ENCODE assay signal across 8 cellular contexts in genomic region chr22:29072979-29073617, GRCh38. TPM values are rescaled to one million over a fixed set of nuclear protein-coding genes. Genes with fewer than 3 reads are reported as not detected.
A peak's percentile ranks its signal among the peaks of the same experiment; 100 is the strongest.
DNase-seq lines count a peak whose midpoint lies in the region; ATAC-seq and TF ChIP-seq lines count a peak whose summit lies in the region.

KREMEN1 (plus strand) TSS chr22:29073035; CDS start chr22:29073131, 96 bp downstream.

- no peak for TF ChIP-seq CTCF in MCF 10A (IDR thresholded peaks at IDR 0.05; ENCODE audit: unreplicated experiment)
- TF ChIP-seq CTCF in right lobe of liver (IDR thresholded peaks at IDR 0.05): no peak
- no peak for TF ChIP-seq CTCF in GM10248 (IDR thresholded peaks at IDR 0.05; ENCODE audit: control extremely low read depth, extremely low read depth, low read depth, missing control alignments)

- no peaks in the 10 kb centered on the region for H3K9me3 Mint-ChIP-seq in stimulated activated naive CD8-positive, alpha-beta T cell treated with anti-CD3 and anti-CD28 coated beads, Interleukin-15, Interleukin-2, amounts not matched to agents 100 ng/mL and 50 ng/mL, for 24 hours
- H3K9me3 Mint-ChIP-seq in MCF 10A (ENCODE audit: unreplicated experiment): no peaks in the 10 kb centered on the region

- intact Hi-C loops in MCF 10A (cut with micrococcal nuclease): loop anchor here (10.0 kb wide), 1 partner anchor 82 kb away; no protein-coding TSS in a partner anchor
- intact Hi-C loops in right lobe of liver (cut with DNase I): no loop called here

- no peaks in the 10 kb centered on the region for H3K36me3 ChIP-seq in right lobe of liver
- H3K36me3 ChIP-seq in thymus (ENCODE audit: control insufficient read depth, insufficient read depth): no peaks in the 10 kb centered on the region

- no peaks in the 10 kb centered on the region for H3K27me3 ChIP-seq in right lobe of liver
- H3K27me3 ChIP-seq in thymus (ENCODE audit: control insufficient read depth, insufficient read depth): peaks cover 9% of the 10 kb centered on the region

- no peaks in the 10 kb centered on the region for H3K9me3 ChIP-seq in right lobe of liver
- H3K9me3 ChIP-seq in thymus (ENCODE audit: control insufficient read depth): no peaks in the 10 kb centered on the region

- POLR2A ChIA-PET in MCF 10A (lab: Yijun Ruan, JAX) (interaction anchor here (0.7 to 1.3 kb wide), 4 partner anchors 10 to 273 kb away, joined by 3 read pairs; no protein-coding TSS in a partner anchor), GM10248 (lab: Yijun Ruan, JAX) (no interaction called here)

- H3K36me3 Mint-ChIP-seq in stimulated activated naive CD8-positive, alpha-beta T cell treated with anti-CD3 and anti-CD28 coated beads, Interleukin-15, Interleukin-2, amounts not matched to agents 100 ng/mL and 50 ng/mL, for 24 hours (ENCODE audit: low read depth): no peaks in the 10 kb centered on the region
- H3K36me3 Mint-ChIP-seq in MCF 10A (ENCODE audit: insufficient read depth, unreplicated experiment): no peaks in the 10 kb centered on the region

- H3K27me3 Mint-ChIP-seq in stimulated activated naive CD8-positive, alpha-beta T cell treated with anti-CD3 and anti-CD28 coated beads, Interleukin-15, Interleukin-2, amounts not matched to agents 100 ng/mL and 50 ng/mL, for 24 hours: peaks cover 69% of the 10 kb centered on the region
- H3K27me3 Mint-ChIP-seq in MCF 10A (ENCODE audit: insufficient read depth, unreplicated experiment): no peaks in the 10 kb centered on the region

- CTCF ChIA-PET in MCF 10A (lab: Yijun Ruan, JAX) (interaction anchor here (0.6 to 1.2 kb wide), 2 partner anchors 265 to 490 kb away, joined by 3 to 4 read pairs; no protein-coding TSS in a partner anchor), GM10248 (lab: Yijun Ruan, JAX) (interaction anchor here (1.0 to 1.2 kb wide), 2 partner anchors 33 to 173 kb away, joined by 3 read pairs; no protein-coding TSS in a partner anchor)

- H3K4me1 ChIP-seq in right lobe of liver (peaks cover 0 to 24% (median 4%) of the 10 kb centered on the region in 4 donors), thymus (ENCODE audit: control insufficient read depth, insufficient read depth, low read length) (peaks cover 40% of the 10 kb centered on the region)

- no peak for ATAC-seq in stimulated activated naive CD8-positive, alpha-beta T cell treated with anti-CD3 and anti-CD28 coated beads, Interleukin-15, Interleukin-2, amounts not matched to agents 100 U/mL and 50 U/mL, for 24 hours
- ATAC-seq in right lobe of liver: peak in 1 of 4 donors; percentile 1

- DNase-seq in stimulated activated naive CD8-positive, alpha-beta T cell treated with anti-CD3 and anti-CD28 coated beads, Interleukin-15, Interleukin-2, amounts not matched to agents 100 U/mL and 50 U/mL, for 24 hours: no peak
- DNase-seq in MCF 10A (ENCODE audit: unreplicated experiment) (no peak), right lobe of liver (peak; percentile 48 to 72 (median 60)), 8988T (no peak), GM10248 (ENCODE audit: extremely low spot score) (no peak), HuH-7.5 (ENCODE audit: low spot score) (no peak)

- H3K4me3 ChIP-seq in right lobe of liver (peak within 1 kb of the TSS; percentile 54 to 65 (median 54)), thymus (ENCODE audit: low read length) (peak within 1 kb of the TSS; percentile 93)

- no TSS peak for BruUV-seq in MCF 10A (replicated peaks; lab: Mats Ljungman, UMichigan)

- TF ChIP-seq POLR2A in right lobe of liver (IDR thresholded peaks at IDR 0.05): no peak

- peak within 1 kb of the TSS in 1 of 3 donors; percentile 53 for H3K27ac ChIP-seq in right lobe of liver
- H3K27ac ChIP-seq in thymus (ENCODE audit: low read depth): peak within 1 kb of the TSS; percentile 80

- peaks cover 17% of the 10 kb centered on the region for H3K4me1 Mint-ChIP-seq in stimulated activated naive CD8-positive, alpha-beta T cell treated with anti-CD3 and anti-CD28 coated beads, Interleukin-15, Interleukin-2, amounts not matched to agents 100 ng/mL and 50 ng/mL, for 24 hours (ENCODE audit: low read depth)
- peaks cover 6% of the 10 kb centered on the region for H3K4me1 Mint-ChIP-seq in MCF 10A (ENCODE audit: insufficient read depth, unreplicated experiment)

- peak within 1 kb of the TSS; percentile 66 for H3K4me3 Mint-ChIP-seq in stimulated activated naive CD8-positive, alpha-beta T cell treated with anti-CD3 and anti-CD28 coated beads, Interleukin-15, Interleukin-2, amounts not matched to agents 100 ng/mL and 50 ng/mL, for 24 hours
- peak within 1 kb of the TSS; percentile 71 for H3K4me3 Mint-ChIP-seq in MCF 10A (ENCODE audit: unreplicated experiment)

- under 1% methylated on average over 15 of the region's 76 CpGs for WGBS in right lobe of liver (ENCODE audit: insufficient coverage, low coverage, low lambda C conversion rate, missing lambda C conversion rate)
- 2% methylated on average over 74 of the region's 76 CpGs for WGBS in thymus

- H3K27ac Mint-ChIP-seq in stimulated activated naive CD8-positive, alpha-beta T cell treated with anti-CD3 and anti-CD28 coated beads, Interleukin-15, Interleukin-2, amounts not matched to agents 100 ng/mL and 50 ng/mL, for 24 hours: no peak within 1 kb of the TSS
- peak within 1 kb of the TSS; percentile 19 for H3K27ac Mint-ChIP-seq in MCF 10A (ENCODE audit: low read depth, unreplicated experiment)

RNA-seq across cellular contexts. Expression of gene KREMEN1, which starts in this region (rescaled TPM):
- 3.6 and 4.2 TPM in 2 replicates for total RNA-seq in MCF 10A (2022)
- total RNA-seq in right lobe of liver: 1 to 10 TPM; 1.7 to 6.7 (median 3.0) TPM
- polyA plus RNA-seq in thymus: 14.2 TPM

Comparison
In these comparisons a context has a peak if more than half of its experiments do, and no peak if none do; other contexts are left out.
1. DNase-seq: peak in right lobe of liver (3 of 3); none in stimulated activated naive CD8-positive, alpha-beta T cell treated with anti-CD3 and anti-CD28 coated beads, Interleukin-15, Interleukin-2, amounts not matched to agents 100 U/mL and 50 U/mL, for 24 hours (single experiment), MCF 10A (single experiment), 8988T (single experiment), GM10248 (single experiment) and HuH-7.5 (single experiment).